ENCODE assay signal across 13 cellular contexts in genomic region chr7:43522406-43523156, GRCh38.
DNase-seq lines count a peak whose midpoint lies in the region; ATAC-seq, FAIRE-seq and TF ChIP-seq lines count a peak whose summit lies in the region.
"Had no signal": no experiment of that assay in that cellular context is flagged by ENCODE, and none has a peak within 500 bp of the region (broad histone marks: within the 10 kb centered on the region; RNA-seq: fewer than 3 reads in every experiment).

No MANE protein-coding gene starts in this region.

- no peak overlapping the region for H3K9ac ChIP-seq in adipocyte (ENCODE audit: low read length)

- peaks cover 12% of the 10 kb centered on the region for H3K4me1 ChIP-seq in adipocyte (ENCODE audit: control insufficient read depth, insufficient read depth, low read length)

- H3K4me3 Mint-ChIP-seq in T-helper 2 cell treated with Interferon-gamma antibody and Interleukin-4, amounts not matched to agents 5 μg/mL and 100 μg/mL, for 36 hours, result no peak overlapping the region
- H3K4me3 Mint-ChIP-seq: activated T-cell treated with anti-CD3 and anti-CD28 coated beads, Interleukin-2, amount 50 U/mL, for 72 hours; effector memory CD8-positive, alpha-beta T cell had no signal

- peak; percentile 40 for DNase-seq in HK-2 (ENCODE audit: unreplicated experiment)
- DNase-seq in adipocyte (ENCODE audit: low read depth), result peak; percentile 67
- peak; percentile 37 for DNase-seq in fibroblast of pulmonary artery (ENCODE audit: low read depth)
- peak; percentile 85 for DNase-seq in urothelium cell line (ENCODE audit: low spot score)
- DNase-seq in T-helper 2 cell treated with Interferon-gamma antibody and Interleukin-4, amounts not matched to agents 5 μg/mL and 100 μg/mL, for 36 hours (ENCODE audit: low spot score), result no peak
- no peak for DNase-seq in left colon
- DNase-seq: activated CD4-positive, alpha-beta T cell treated with anti-CD3 and anti-CD28 coated beads, Interleukin-2, amount 50 U/mL, for 1 hour; activated T-cell treated with anti-CD3 and anti-CD28 coated beads, Interleukin-2, amount 50 U/mL, for 72 hours; aorta; effector memory CD8-positive, alpha-beta T cell; hypothalamus had no signal

- H3K4me3 ChIP-seq in adipocyte (ENCODE audit: low read length) (no peak overlapping the region), fibroblast of pulmonary artery (replicated peaks; ENCODE audit: low read depth, low read length) (no peak overlapping the region)
- H3K4me3 ChIP-seq: lung had no signal

- no peak for ATAC-seq in left colon
- no peak for ATAC-seq in GM21390 (IDR thresholded peaks at IDR 0.05; ENCODE audit: unreplicated experiment)
- ATAC-seq: activated T-cell treated with anti-CD3 and anti-CD28 coated beads, Interleukin-2, amount 50 U/mL, for 72 hours; effector memory CD8-positive, alpha-beta T cell had no signal

- peaks cover 15% of the 10 kb centered on the region for H3K27me3 Mint-ChIP-seq in T-helper 2 cell treated with Interferon-gamma antibody and Interleukin-4, amounts not matched to agents 5 μg/mL and 100 μg/mL, for 36 hours (ENCODE audit: low read depth)
- H3K27me3 Mint-ChIP-seq: effector memory CD8-positive, alpha-beta T cell had no signal

- no peak overlapping the region for H3K27ac Mint-ChIP-seq in T-helper 2 cell treated with Interferon-gamma antibody and Interleukin-4, amounts not matched to agents 5 μg/mL and 100 μg/mL, for 36 hours
- H3K27ac Mint-ChIP-seq: activated T-cell treated with anti-CD3 and anti-CD28 coated beads, Interleukin-2, amount 50 U/mL, for 72 hours; effector memory CD8-positive, alpha-beta T cell had no signal

- intact Hi-C loops in left colon (cut with DNase I, micrococcal nuclease), result no loop called here

- no peaks in the 10 kb centered on the region for H3K4me1 Mint-ChIP-seq in T-helper 2 cell treated with Interferon-gamma antibody and Interleukin-4, amounts not matched to agents 5 μg/mL and 100 μg/mL, for 36 hours (ENCODE audit: low read depth)

- H3K9me3 Mint-ChIP-seq in T-helper 2 cell treated with Interferon-gamma antibody and Interleukin-4, amounts not matched to agents 5 μg/mL and 100 μg/mL, for 36 hours, result no peaks in the 10 kb centered on the region
- H3K9me3 Mint-ChIP-seq: activated T-cell treated with anti-CD3 and anti-CD28 coated beads, Interleukin-2, amount 50 U/mL, for 72 hours; effector memory CD8-positive, alpha-beta T cell had no signal

- H3K27me3 ChIP-seq in adipocyte (replicated peaks; ENCODE audit: control insufficient read depth, insufficient read depth, low read length), result no peaks in the 10 kb centered on the region

- no peaks in the 10 kb centered on the region for H3K36me3 ChIP-seq in adipocyte (ENCODE audit: control insufficient read depth, insufficient read depth, low read length, severe bottlenecking)

- TF ChIP-seq CTCF in fibroblast of pulmonary artery (IDR thresholded peaks at IDR 0.05; ENCODE audit: low read length, missing control alignments), result no peak

- no peaks in the 10 kb centered on the region for H3K9me3 ChIP-seq in adipocyte (ENCODE audit: control insufficient read depth, low read length)

- no peaks in the 10 kb centered on the region for H3K36me3 Mint-ChIP-seq in T-helper 2 cell treated with Interferon-gamma antibody and Interleukin-4, amounts not matched to agents 5 μg/mL and 100 μg/mL, for 36 hours (ENCODE audit: low read depth)

- FAIRE-seq in urothelium cell line (lab: Jason Lieb, UNC), result peak; percentile 75

Comparison
In these comparisons a context has a peak if more than half of its experiments do, and no peak if none do; other contexts are left out.
1. DNase-seq: peak in HK-2 (single experiment), adipocyte (single experiment), fibroblast of pulmonary artery (single experiment) and urothelium cell line (single experiment); none in T-helper 2 cell treated with Interferon-gamma antibody and Interleukin-4, amounts not matched to agents 5 μg/mL and 100 μg/mL, for 36 hours (single experiment) and left colon (0 of 2).